16 cellular contexts compared by ENCODE assay signal in the genomic region with DNA sequence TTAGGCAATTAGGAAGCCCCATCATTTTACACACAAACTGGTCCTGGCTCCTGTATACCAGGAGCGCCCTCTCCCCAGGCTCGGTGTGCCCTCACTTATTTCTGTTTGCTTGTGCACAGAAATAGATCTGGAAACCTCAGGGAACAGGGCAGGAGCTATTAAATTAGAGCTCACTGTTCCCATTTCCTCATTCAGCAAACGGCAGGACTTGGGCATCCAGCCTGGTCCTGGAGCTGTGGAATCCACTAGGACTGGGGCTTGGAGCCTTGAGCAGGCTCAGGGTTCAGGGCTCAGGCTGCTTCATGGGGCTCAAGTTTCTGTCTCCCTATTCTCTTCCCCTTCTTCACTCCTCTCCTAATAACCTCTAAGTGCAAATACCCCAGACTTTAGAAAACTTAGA.
DNase-seq lines count a peak whose midpoint lies in the region; ATAC-seq, FAIRE-seq and TF ChIP-seq lines count a peak whose summit lies in the region.
"Had no signal": no experiment of that assay in that cellular context is flagged by ENCODE, and none has a peak within 500 bp of the region (broad histone marks: within the 10 kb centered on the region; RNA-seq: fewer than 3 reads in every experiment).

No MANE protein-coding gene starts in this region.

- no peak for TF ChIP-seq CTCF in HepG2 (CRISPR knock-in tag; IDR thresholded peaks at IDR 0.05)
- TF ChIP-seq CTCF in right lobe of liver (IDR thresholded peaks at IDR 0.05) = no peak

- H2AFZ ChIP-seq in HepG2 (ENCODE audit: low read length) (no peak overlapping the region), trophoblast cell (ENCODE audit: insufficient read depth, low read length, poor library complexity) (no peak overlapping the region)
- H2AFZ ChIP-seq: GM23338 had no signal

- TF ChIP-seq RAD21 in HepG2 (CRISPR knock-in tag; IDR thresholded peaks at IDR 0.05) = no peak

- peaks cover 25% of the 10 kb centered on the region for H3K9me3 Mint-ChIP-seq in activated naive CD8-positive, alpha-beta T cell treated with anti-CD3 and anti-CD28 coated beads, Interleukin-2, amount 50 U/mL, for 24 hours
- H3K9me3 Mint-ChIP-seq in activated CD4-positive, alpha-beta T cell treated with anti-CD3 and anti-CD28 coated beads, Interleukin-2, amount 10 ng/mL, durations not matched to agents 24 days and 14 days = peaks cover 26% of the 10 kb centered on the region

- DNase-seq in HepG2 (ENCODE audit: low spot score) = no peak
- no peak for DNase-seq in right lobe of liver
- DNase-seq in activated naive CD8-positive, alpha-beta T cell treated with anti-CD3 and anti-CD28 coated beads, Interleukin-2, amount 50 U/mL, for 24 hours = no peak
- DNase-seq in trophoblast cell = no peak
- DNase-seq in aorta = no peak
- no peak for DNase-seq in left lobe of liver (ENCODE audit: low spot score)
- DNase-seq in activated CD4-positive, alpha-beta T cell treated with anti-CD3 and anti-CD28 coated beads, Interleukin-2, amount 10 ng/mL, durations not matched to agents 24 days and 14 days = no peak
- DNase-seq: GDM1, KBM-7, NCI-H1436 treated with DMSO at 0.1 percent for 48 hours, NCI-H2029 treated with DMSO at 0.1 percent for 48 hours, NCI-H510A treated with DMSO at 0.1 percent for 48 hours, Peyer's patch had no signal

- H3K27ac ChIP-seq in HepG2 (ENCODE audit: extremely low read length, insufficient read depth, low read length) (no peak overlapping the region), right lobe of liver (no peak overlapping the region), trophoblast cell (ENCODE audit: low read depth, low read length) (no peak overlapping the region), aorta (ENCODE audit: low read depth in 1 of 2, low read length in 2 of 2) (peak overlapping the region; percentile 1 to 89)

- H2BK120ac ChIP-seq in trophoblast cell (ENCODE audit: insufficient read depth, low read length, poor library complexity) = peak overlapping the region; percentile 34

- H4K20me1 ChIP-seq in HepG2 (ENCODE audit: insufficient read depth, low read length) = no peaks in the 10 kb centered on the region

- intact Hi-C loops in HepG2 (cut with micrococcal nuclease; ENCODE audit: unreplicated experiment) = no loop called here
- intact Hi-C loops in right lobe of liver (cut with DNase I) = no loop called here
- intact Hi-C loops in aorta (cut with DNase I) = no loop called here
- intact Hi-C loops in activated CD4-positive, alpha-beta T cell treated with anti-CD3 and anti-CD28 coated beads, Interleukin-2, amount 10 ng/mL, durations not matched to agents 24 days and 14 days (cut with micrococcal nuclease) = no loop called here

- no peak for FAIRE-seq in HepG2 (lab: Jason Lieb, UNC)
- FAIRE-seq: GM12878 had no signal

- H4K8ac ChIP-seq in trophoblast cell (ENCODE audit: low read depth, low read length) = no peak overlapping the region

- TF ChIP-seq POLR2A in HepG2 (IDR thresholded peaks at IDR 0.05; ENCODE audit: insufficient read depth in 1 of 2, low read depth in 2 of 2, low read length in 2 of 2) (no peak), right lobe of liver (IDR thresholded peaks at IDR 0.05) (no peak)

- peak overlapping the region; percentile 64 for H4K91ac ChIP-seq in trophoblast cell (ENCODE audit: low read depth, low read length)

- H3K79me1 ChIP-seq in trophoblast cell (ENCODE audit: low read length) = peaks cover 10% of the 10 kb centered on the region

- no peaks in the 10 kb centered on the region for H3K27me3 Mint-ChIP-seq in activated naive CD8-positive, alpha-beta T cell treated with anti-CD3 and anti-CD28 coated beads, Interleukin-2, amount 50 U/mL, for 24 hours
- no peaks in the 10 kb centered on the region for H3K27me3 Mint-ChIP-seq in activated CD4-positive, alpha-beta T cell treated with anti-CD3 and anti-CD28 coated beads, Interleukin-2, amount 10 ng/mL, durations not matched to agents 24 days and 14 days

- H3K9ac ChIP-seq in HepG2 (ENCODE audit: insufficient read depth, low read depth, low read length) (no peak overlapping the region), trophoblast cell (ENCODE audit: low read length) (no peak overlapping the region)

- H3K23ac ChIP-seq in trophoblast cell (ENCODE audit: low read length) = no peak overlapping the region

- peak overlapping the region; percentile 79 for H2BK12ac ChIP-seq in trophoblast cell (ENCODE audit: low read length)

- no peaks in the 10 kb centered on the region for H3K36me3 ChIP-seq in HepG2 (replicated peaks in 1 of 2; ENCODE audit: control insufficient read depth in 1 of 2, insufficient read depth in 2 of 2, low read length in 2 of 2)
- H3K36me3 ChIP-seq in right lobe of liver = no peaks in the 10 kb centered on the region
- peaks cover 0 to 2% of the 10 kb centered on the region in 2 experiments for H3K36me3 ChIP-seq in trophoblast cell (ENCODE audit: control insufficient read depth in 1 of 2, insufficient read depth in 2 of 2, low read length in 2 of 2)
- H3K36me3 ChIP-seq in aorta (ENCODE audit: control insufficient read depth in 1 of 2, insufficient read depth in 2 of 2, low read length in 1 of 2) = no peaks in the 10 kb centered on the region
- H3K36me3 ChIP-seq: Peyer's patch had no signal

- H3K79me2 ChIP-seq in HepG2 (ENCODE audit: insufficient read depth, low read length) = no peaks in the 10 kb centered on the region
- no peaks in the 10 kb centered on the region for H3K79me2 ChIP-seq in trophoblast cell (ENCODE audit: control insufficient read depth, insufficient read depth, low read length, poor library complexity)

- H3K18ac ChIP-seq in trophoblast cell (ENCODE audit: low read length) = no peak overlapping the region

- H3K36me3 Mint-ChIP-seq in activated naive CD8-positive, alpha-beta T cell treated with anti-CD3 and anti-CD28 coated beads, Interleukin-2, amount 50 U/mL, for 24 hours (ENCODE audit: low read depth) = peaks cover 39% of the 10 kb centered on the region
- H3K36me3 Mint-ChIP-seq in activated CD4-positive, alpha-beta T cell treated with anti-CD3 and anti-CD28 coated beads, Interleukin-2, amount 10 ng/mL, durations not matched to agents 24 days and 14 days (ENCODE audit: low read depth) = peaks cover 59% of the 10 kb centered on the region

- POLR2A ChIA-PET in HepG2 (lab: Yijun Ruan, JAX) = no interaction called here

- H3K27me3 ChIP-seq in HepG2 (ENCODE audit: control insufficient read depth in 1 of 2, insufficient read depth in 2 of 2, low read length in 2 of 2) (no peaks in the 10 kb centered on the region; a peak in 1 of 5 replicates), right lobe of liver (no peaks in the 10 kb centered on the region), trophoblast cell (ENCODE audit: insufficient read depth, low read length) (no peaks in the 10 kb centered on the region), aorta (ENCODE audit: control insufficient read depth in 1 of 2, insufficient read depth in 2 of 2, low read length in 1 of 2) (no peaks in the 10 kb centered on the region)
- H3K27me3 ChIP-seq: Peyer's patch had no signal

- no TSS peak for BruUV-seq in HepG2 (replicated peaks; lab: Mats Ljungman, UMichigan)

- no peak overlapping the region for H4K12ac ChIP-seq in trophoblast cell (ENCODE audit: low read depth, low read length)

- peak; percentile 54 for ATAC-seq in HepG2
- ATAC-seq in right lobe of liver = no peak
- no peak for ATAC-seq in activated naive CD8-positive, alpha-beta T cell treated with anti-CD3 and anti-CD28 coated beads, Interleukin-2, amount 50 U/mL, for 24 hours
- ATAC-seq in aorta (ENCODE audit: low FRiP score) = peak; percentile 26
- ATAC-seq in left lobe of liver = no peak
- no peak for ATAC-seq in HG02973 (IDR thresholded peaks at IDR 0.05; ENCODE audit: unreplicated experiment)
- ATAC-seq: GM12878, GM23338 had no signal

- H3K4me1 ChIP-seq in HepG2 (ENCODE audit: insufficient read depth, low read length) (peaks cover 32% of the 10 kb centered on the region), right lobe of liver (no peaks in the 10 kb centered on the region), trophoblast cell (ENCODE audit: control insufficient read depth in 1 of 2, insufficient read depth in 2 of 2, low read length in 2 of 2) (peaks cover 7% of the 10 kb centered on the region in 2 experiments), aorta (ENCODE audit: control insufficient read depth in 1 of 2, insufficient read depth in 2 of 2, low read length in 2 of 2) (peaks cover 4 to 5% of the 10 kb centered on the region in 2 donors)
- H3K4me1 ChIP-seq: Peyer's patch had no signal

- peak overlapping the region; percentile 9 for H3K27ac Mint-ChIP-seq in activated naive CD8-positive, alpha-beta T cell treated with anti-CD3 and anti-CD28 coated beads, Interleukin-2, amount 50 U/mL, for 24 hours
- H3K27ac Mint-ChIP-seq in activated CD4-positive, alpha-beta T cell treated with anti-CD3 and anti-CD28 coated beads, Interleukin-2, amount 10 ng/mL, durations not matched to agents 24 days and 14 days = no peak overlapping the region
- H3K27ac Mint-ChIP-seq: GM23338 had no signal

- CTCF ChIA-PET in HepG2 (lab: Yijun Ruan, JAX; ENCODE audit: low intra/inter-chr PET ratio, low total read pairs) = no interaction called here

- H3K4me2 ChIP-seq in HepG2 (ENCODE audit: low read depth, low read length) (peak overlapping the region; percentile 34), trophoblast cell (ENCODE audit: low read length) (no peak overlapping the region)
- H3K4me2 ChIP-seq: GM23338 had no signal

- H2AK5ac ChIP-seq in trophoblast cell (ENCODE audit: low read length) = peak overlapping the region; percentile 54

- in situ Hi-C loops in HepG2 (cut with HindIII; ENCODE audit: extremely low pct_ligation_motif_present, low pct_unique_long_range_greater_than_20kb) = no loop called here

- no peak overlapping the region for H3K4me3 ChIP-seq in HepG2 (replicated peaks in 1 of 3; ENCODE audit: insufficient read depth in 1 of 3, low read depth in 2 of 3, low read length in 3 of 3)
- H3K4me3 ChIP-seq in right lobe of liver = no peak overlapping the region
- no peak overlapping the region for H3K4me3 ChIP-seq in trophoblast cell (ENCODE audit: low read depth, low read length)
- H3K4me3 ChIP-seq in aorta (ENCODE audit: low read length in 2 of 2) = no peak overlapping the region
- H3K4me3 ChIP-seq: GM12878, GM23338, Peyer's patch had no signal

- TF ChIP-seq EP300 in HepG2 (IDR thresholded peaks at IDR 0.05; ENCODE audit: low read depth in 2 of 2, low read length in 2 of 2) = no peak
- no peak for TF ChIP-seq EP300 in HepG2 (CRISPR knock-in tag; IDR thresholded peaks at IDR 0.05; ENCODE audit: borderline replicate concordance)

- H3K4ac ChIP-seq in trophoblast cell (ENCODE audit: low read depth, low read length) = no peak overlapping the region

- H3K4me3 Mint-ChIP-seq in activated naive CD8-positive, alpha-beta T cell treated with anti-CD3 and anti-CD28 coated beads, Interleukin-2, amount 50 U/mL, for 24 hours = no peak overlapping the region
- H3K4me3 Mint-ChIP-seq in activated CD4-positive, alpha-beta T cell treated with anti-CD3 and anti-CD28 coated beads, Interleukin-2, amount 10 ng/mL, durations not matched to agents 24 days and 14 days = no peak overlapping the region
- H3K4me3 Mint-ChIP-seq: GM23338 had no signal

- peaks cover 16% of the 10 kb centered on the region for H3K9me3 ChIP-seq in HepG2 (ENCODE audit: low read length)
- H3K9me3 ChIP-seq in right lobe of liver = no peaks in the 10 kb centered on the region
- peaks cover 2% of the 10 kb centered on the region for H3K9me3 ChIP-seq in trophoblast cell (ENCODE audit: insufficient read depth, low read depth, low read length)
- H3K9me3 ChIP-seq in aorta (ENCODE audit: control insufficient read depth, low read length) = peaks cover 3% of the 10 kb centered on the region

- WGBS in HepG2 (ENCODE audit: low lambda C conversion rate) = 92% methylated on average over 2 of the region's 3 CpGs
- WGBS in right lobe of liver (ENCODE audit: insufficient coverage, low coverage, low lambda C conversion rate, missing lambda C conversion rate) = 50% methylated on average over 2 of the region's 3 CpGs
- WGBS in trophoblast cell (ENCODE audit: extremely low coverage, insufficient coverage, insufficient read length) = no CpG with 5 or more reads among the region's 3 CpGs
- WGBS in aorta, 2 donors = 9 to 10% methylated on average over 3 of the region's 3 CpGs

- peaks cover 26% of the 10 kb centered on the region for H3K4me1 Mint-ChIP-seq in activated naive CD8-positive, alpha-beta T cell treated with anti-CD3 and anti-CD28 coated beads, Interleukin-2, amount 50 U/mL, for 24 hours
- peaks cover 26% of the 10 kb centered on the region for H3K4me1 Mint-ChIP-seq in activated CD4-positive, alpha-beta T cell treated with anti-CD3 and anti-CD28 coated beads, Interleukin-2, amount 10 ng/mL, durations not matched to agents 24 days and 14 days
- H3K4me1 Mint-ChIP-seq: GM23338 had no signal

- no peak overlapping the region for H2BK5ac ChIP-seq in trophoblast cell (ENCODE audit: low read depth, low read length, poor library complexity)

- no peak overlapping the region for H3K14ac ChIP-seq in trophoblast cell (ENCODE audit: low read length)

Comparison
In these comparisons a context has a peak if more than half of its experiments do, and no peak if none do; other contexts are left out.
1. ATAC-seq: peak in HepG2 (single experiment) and aorta (single experiment); none in right lobe of liver (0 of 4), activated naive CD8-positive, alpha-beta T cell treated with anti-CD3 and anti-CD28 coated beads, Interleukin-2, amount 50 U/mL, for 24 hours (single experiment), left lobe of liver (single experiment) and HG02973 (single experiment).
2. H3K27ac ChIP-seq: peak in aorta (2 of 2); none in HepG2 (single experiment), right lobe of liver (0 of 3) and trophoblast cell (single experiment).